In genomic region chr14:24147761-24148428, GRCh38 we compare ENCODE assay signal across 7 cellular contexts. TPM values are rescaled to one million over a fixed set of nuclear protein-coding genes. Genes with fewer than 3 reads are reported as not detected.
DNase-seq lines count a peak whose midpoint lies in the region; ATAC-seq, FAIRE-seq and TF ChIP-seq lines count a peak whose summit lies in the region.

No MANE protein-coding gene starts in this region.

- peak overlapping the region in 1 of 3 experiments; percentile 87; a peak in 1 of 7 replicates for H3K27ac Mint-ChIP-seq in H9

- no peak for ATAC-seq in GM18861 (IDR thresholded peaks at IDR 0.05; ENCODE audit: unreplicated experiment)

- no peak overlapping the region for H2AK5ac ChIP-seq in H9 (ENCODE audit: insufficient read length, low read length)

- peak overlapping the region; percentile 96 to 99 for H3K4me3 Mint-ChIP-seq in H9

- H3K27me3 Mint-ChIP-seq in H9 (ENCODE audit: low read depth) = no peaks in the 10 kb centered on the region

- no CpG with 5 or more reads among the region's 29 CpGs for WGBS in H9 (ENCODE audit: extremely low coverage, insufficient read length, low lambda C conversion rate)
- WGBS in small intestine, 3 donors = 4 to 5% (median 4%) methylated on average over 26 to 29 of the region's 29 CpGs

- no peak overlapping the region for H4K5ac ChIP-seq in H9 (ENCODE audit: insufficient read length, low read depth, low read length)

- TF ChIP-seq CTCF in H9 (conservative IDR thresholded peaks at IDR 0.05) (no peak), VCaP (conservative IDR thresholded peaks at IDR 0.05) (no peak), right atrium auricular region (IDR thresholded peaks at IDR 0.05) (no peak)

- peaks cover 4% of the 10 kb centered on the region for H3K79me1 ChIP-seq in H9 (ENCODE audit: insufficient read depth, low read depth, low read length, poor library complexity, severe bottlenecking)

- FAIRE-seq in small intestine (lab: Jason Lieb, UNC) (no peak), H54 (lab: Jason Lieb, UNC) (no peak)

- H3K23me2 ChIP-seq in H9 (ENCODE audit: insufficient read length, low read depth, low read length, poor library complexity, severe bottlenecking) = peaks cover 19% of the 10 kb centered on the region

- H3K36me3 Mint-ChIP-seq in H9 (ENCODE audit: insufficient read depth in 1 of 3, low read depth in 3 of 3) = peaks cover 23 to 67% (median 66%) of the 10 kb centered on the region in 3 experiments

- no peaks in the 10 kb centered on the region for H3K9me3 ChIP-seq in H9 (ENCODE audit: control insufficient read depth, low read depth, low read length)
- H3K9me3 ChIP-seq in right atrium auricular region = no peaks in the 10 kb centered on the region
- H3K9me3 ChIP-seq in small intestine (ENCODE audit: control insufficient read depth, low read depth) = no peaks in the 10 kb centered on the region

- H2BK20ac ChIP-seq in H9 (ENCODE audit: low read depth, low read length, poor library complexity, severe bottlenecking) = no peak overlapping the region

- no peak overlapping the region for H3K4ac ChIP-seq in H9 (ENCODE audit: low read depth, low read length)

- H3K27me3 ChIP-seq in H9 (ENCODE audit: insufficient read depth, low read length) = no peaks in the 10 kb centered on the region
- H3K27me3 ChIP-seq in right atrium auricular region = no peaks in the 10 kb centered on the region
- H3K27me3 ChIP-seq in small intestine (ENCODE audit: control insufficient read depth in 2 of 2, insufficient read depth in 2 of 2, low read length in 2 of 2) = no peaks in the 10 kb centered on the region

- H3K27ac ChIP-seq in H9 (ENCODE audit: insufficient read length, low read depth, low read length) (no peak overlapping the region), VCaP (peak overlapping the region; percentile 83), right atrium auricular region (peak overlapping the region; percentile 91 to 92), small intestine (ENCODE audit: low read depth in 1 of 2, low read length in 1 of 2) (peak overlapping the region; percentile 76 to 78)

- no peak overlapping the region for H2BK120ac ChIP-seq in H9 (ENCODE audit: low read depth, low read length, poor library complexity, severe bottlenecking)

- H4K20me1 ChIP-seq in H9 (ENCODE audit: control insufficient read depth, insufficient read depth, insufficient read length) = no peaks in the 10 kb centered on the region

- H2BK12ac ChIP-seq in H9 (ENCODE audit: insufficient read length, low read depth, low read length) = no peak overlapping the region

- no peak for DNase-seq in H9
- DNase-seq in right atrium auricular region (ENCODE audit: low spot score) = no peak
- DNase-seq in small intestine = no peak
- DNase-seq in GDM1 (lab: John Stamatoyannopoulos, UW) = no peak
- DNase-seq in H54 (ENCODE audit: insufficient read length, low spot score) = no peak

- H3K4me2 ChIP-seq in H9 (ENCODE audit: insufficient read depth, insufficient read length, low read length) = peak overlapping the region; percentile 78

- no peak overlapping the region for H3T11ph ChIP-seq in H9 (ENCODE audit: low read length)

- no peak overlapping the region for H3K18ac ChIP-seq in H9 (ENCODE audit: insufficient read length, low read depth, low read length)

- peaks cover 41% of the 10 kb centered on the region for H3K36me3 ChIP-seq in right atrium auricular region
- H3K36me3 ChIP-seq in small intestine (ENCODE audit: control insufficient read depth in 2 of 2, insufficient read depth in 2 of 2, low read length in 2 of 2) = peaks cover 5 to 15% of the 10 kb centered on the region in 2 donors

- H3K4me1 ChIP-seq in H9 (ENCODE audit: insufficient read depth, low read length) (no peaks in the 10 kb centered on the region), right atrium auricular region (peaks cover 0 to 30% of the 10 kb centered on the region in 2 donors), small intestine (ENCODE audit: control insufficient read depth in 2 of 2, insufficient read depth in 1 of 2, low read depth in 1 of 2, low read length in 1 of 2) (peaks cover 8 to 16% of the 10 kb centered on the region in 2 donors)

- no peak overlapping the region for H3K56ac ChIP-seq in H9 (ENCODE audit: insufficient read length, low read depth, low read length)

- peak overlapping the region; percentile 91 to 95 for H3K4me3 ChIP-seq in right atrium auricular region
- peak overlapping the region; percentile 84 to 94 for H3K4me3 ChIP-seq in small intestine (ENCODE audit: low read depth in 1 of 2, low read length in 2 of 2)

- H4K8ac ChIP-seq in H9 (replicated peaks; ENCODE audit: insufficient read length, low read depth, low read length) = no peak overlapping the region

- H3K4me1 Mint-ChIP-seq in H9 = peaks cover 21 to 24% of the 10 kb centered on the region in 2 experiments

- H4K91ac ChIP-seq in H9 (ENCODE audit: insufficient read length, low read depth, low read length) = no peak overlapping the region

- H3K23ac ChIP-seq in H9 (ENCODE audit: insufficient read length, low read depth, low read length) = no peak overlapping the region

- peaks cover 8% of the 10 kb centered on the region; the same call in 1 of the 2 replicates for H3K79me2 ChIP-seq in H9 (ENCODE audit: insufficient read depth, low read length)

- H2AFZ ChIP-seq in H9 (ENCODE audit: low read length) = no peak overlapping the region

- peak overlapping the region; percentile 79 for H3K9ac ChIP-seq in H9 (ENCODE audit: extremely low read depth, insufficient read length, low read length)

- no peak overlapping the region for H2BK5ac ChIP-seq in H9 (ENCODE audit: insufficient read length, low read length)

- H3K9me3 Mint-ChIP-seq in H9 = no peaks in the 10 kb centered on the region

- TF ChIP-seq POLR2A in H54 (IDR thresholded peaks at IDR 0.05; ENCODE audit: low read depth, low read length) = no peak

- no peak overlapping the region for H2BK15ac ChIP-seq in H9 (ENCODE audit: low read depth, low read length)

- no peak overlapping the region; the same call in 1 of the 2 replicates for H3K14ac ChIP-seq in H9 (ENCODE audit: insufficient read depth, low read length)

RNA-seq across cellular contexts. Expression of gene RNF31, which starts 0.6 kb away (rescaled TPM):
- total RNA-seq in H9 (2021) (67.8 and 87.3 TPM in 2 replicates), right atrium auricular region (10 to 100 TPM; 24.1 to 47.5 TPM)
- 10 to 100 TPM; 41.4 to 83.0 (median 56.5) TPM for polyA plus RNA-seq in small intestine

RNA-seq across cellular contexts. Expression of gene PSME2, which starts 1.5 kb away (rescaled TPM):
- total RNA-seq in H9 (2021) (125 and 126 TPM in 2 replicates), right atrium auricular region (10 to 100 TPM; 23.1 to 40.6 TPM)
- 100 to 1,000 TPM; 597 to 997 (median 691) TPM for polyA plus RNA-seq in small intestine

RNA-seq across cellular contexts. Expression of gene EMC9, which starts 6.5 kb away (rescaled TPM):
- total RNA-seq in H9 (2021) (52.9 and 55.9 TPM in 2 replicates), right atrium auricular region (10 to 100 TPM in 1 of 2 donors, 1 to 10 TPM in 1; 9.9 to 16.8 TPM)
- 10 to 100 TPM; 34.2 to 74.7 (median 48.4) TPM for polyA plus RNA-seq in small intestine

RNA-seq across cellular contexts. Expression of gene PSME1, which starts 11.9 kb away (rescaled TPM):
- total RNA-seq in H9 (2021) = 109 TPM in 2 replicates
- total RNA-seq in right atrium auricular region = 100 to 1,000 TPM in 1 of 2 donors, 10 to 100 TPM in 1; 72.9 to 112 TPM
- polyA plus RNA-seq in small intestine = 100 to 1,000 TPM; 431 to 576 (median 503) TPM

RNA-seq across cellular contexts. Expression of gene IRF9, which starts 13.2 kb away (rescaled TPM):
- total RNA-seq in H9 (2021) (20.9 and 27.6 TPM in 2 replicates), right atrium auricular region (10 to 100 TPM; 29.2 to 33.1 TPM)
- 10 to 100 TPM; 36.9 to 78.4 (median 48.1) TPM for polyA plus RNA-seq in small intestine
